In the genomic region with DNA sequence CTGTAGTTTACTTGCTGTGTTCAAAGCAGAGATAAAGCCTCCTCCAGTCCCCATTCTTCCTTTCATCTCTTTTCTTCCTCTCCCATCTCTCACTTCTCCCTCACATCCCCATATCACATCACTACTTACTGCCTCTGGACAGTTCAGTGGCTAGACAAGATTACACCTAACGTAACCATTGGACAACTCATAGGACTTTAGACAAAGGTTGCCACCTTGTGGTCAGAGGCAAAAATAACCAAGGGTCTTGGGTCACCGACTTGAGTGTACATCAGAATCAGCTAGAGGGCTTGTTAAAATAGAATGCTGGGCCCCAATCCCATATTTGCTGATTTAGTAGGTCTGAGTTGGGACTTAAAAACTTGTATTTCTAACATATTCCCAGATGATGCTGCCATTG, we compare ENCODE assay signal across 8 cellular contexts.
A peak's percentile ranks its signal among the peaks of the same experiment; 100 is the strongest.
DNase-seq lines count a peak whose midpoint lies in the region; ATAC-seq lines count a peak whose summit lies in the region.

No MANE protein-coding gene starts in this region.

- in situ Hi-C loops in SK-MEL-5 (cut with HindIII; ENCODE audit: low pct_unique_long_range_greater_than_20kb, low sequenced_read_pairs): no loop called here

- DNase-seq in COR-L47 (lab: John Stamatoyannopoulos, UW) (peak; percentile 0), Kasumi-1 (lab: John Stamatoyannopoulos, UW) (peak; percentile 38 to 54), SK-MEL-5 (ENCODE audit: low read depth, low spot score) (peak; percentile 80), dermis microvascular lymphatic vessel endothelial cell (ENCODE audit: low read depth in 2 of 2) (peak; percentile 42 to 65), mucosa of gallbladder (ENCODE audit: low spot score) (peak; percentile 33)

- ATAC-seq in GM18858 (IDR thresholded peaks at IDR 0.05; ENCODE audit: unreplicated experiment) (peak; percentile 49), HG03095 (IDR thresholded peaks at IDR 0.05; ENCODE audit: unreplicated experiment) (no peak), HG03571 (IDR thresholded peaks at IDR 0.05; ENCODE audit: unreplicated experiment) (no peak)

Comparison
In these comparisons a context has a peak if more than half of its experiments do, and no peak if none do; other contexts are left out.
1. DNase-seq: peak in every context shown above with its lines; median percentile 80 in SK-MEL-5; 54 in dermis microvascular lymphatic vessel endothelial cell; 46 in Kasumi-1; 33 in mucosa of gallbladder; 0 in COR-L47.